Comparison of ENCODE assay signal across 8 cellular contexts in the genomic region with DNA sequence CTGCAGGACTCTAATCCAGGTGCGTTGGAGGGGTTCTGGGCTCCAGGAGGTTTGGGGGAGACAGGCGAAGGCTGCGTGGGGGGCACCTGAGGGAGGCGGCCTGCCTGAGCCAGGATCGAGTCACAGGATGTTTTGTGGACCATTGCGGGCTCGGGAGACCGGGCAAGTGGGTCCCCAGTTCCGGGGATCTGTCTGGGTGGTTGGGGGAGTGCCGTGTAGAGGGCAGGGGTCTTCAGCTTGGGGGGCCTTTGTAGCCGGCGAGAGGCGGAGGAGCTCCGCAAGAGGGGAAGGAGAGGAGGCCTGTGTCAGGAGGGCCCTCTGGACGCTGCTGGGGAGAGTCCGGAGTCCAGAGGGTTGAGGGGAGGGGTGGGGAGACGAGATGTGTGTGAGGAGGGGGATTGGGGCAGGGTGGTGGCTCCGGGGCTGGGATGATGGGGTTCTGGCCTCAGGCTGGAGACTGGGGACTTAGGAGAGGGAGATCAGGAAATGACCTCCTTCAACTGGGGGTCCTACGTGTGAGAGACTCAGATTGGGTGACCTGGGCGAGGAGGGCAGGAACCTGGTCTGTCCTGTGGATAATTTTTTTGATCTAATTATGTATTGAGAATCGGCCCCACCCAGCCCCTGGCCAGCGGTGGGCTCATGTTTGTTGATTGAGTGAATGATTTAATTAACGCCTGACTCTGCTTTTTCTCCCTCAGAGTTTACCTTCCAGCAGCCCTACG. TPM values are rescaled to one million over a fixed set of nuclear protein-coding genes. Genes with fewer than 3 reads are reported as not detected.
DNase-seq lines count a peak whose midpoint lies in the region; ATAC-seq and TF ChIP-seq lines count a peak whose summit lies in the region.

No MANE protein-coding gene starts in this region.

- H3K9me3 Mint-ChIP-seq in chondrocyte (ENCODE audit: low read depth) = no peaks in the 10 kb centered on the region
- H3K9me3 Mint-ChIP-seq in naive B cell = no peaks in the 10 kb centered on the region

- DNase-seq in AG10803 (ENCODE audit: low read depth) (no peak), chondrocyte (ENCODE audit: low spot score) (no peak), naive B cell (no peak), glomerular visceral epithelial cell (ENCODE audit: extremely low spot score) (no peak), epidermal melanocyte (ENCODE audit: insufficient read length, low spot score) (no peak), ecto neural progenitor cell (ENCODE audit: low spot score) (no peak)

- H3K27me3 ChIP-seq in HUES48 (ENCODE audit: control insufficient read depth, insufficient read depth, low read length) = peaks cover 16% of the 10 kb centered on the region

- 0 out of 2 replicates have a peak, but pooled peaks have one; percentile 1 for TF ChIP-seq CTCF in AG10803 (conservative IDR thresholded peaks at IDR 0.05; ENCODE audit: low read length)
- TF ChIP-seq CTCF in chondrocyte (IDR thresholded peaks at IDR 0.05) = no peak

- H3K4me1 Mint-ChIP-seq in chondrocyte (ENCODE audit: low read depth) = peaks cover 59% of the 10 kb centered on the region
- H3K4me1 Mint-ChIP-seq in naive B cell = peaks cover 16 to 29% (median 19%) of the 10 kb centered on the region in 3 donors

- peak overlapping the region; percentile 33; the same call in 1 of the 2 replicates for H3K9ac ChIP-seq in HUES48 (ENCODE audit: low read depth, low read length)

- no peak overlapping the region for H3K27ac ChIP-seq in HUES48 (ENCODE audit: low read depth, low read length)

- peak overlapping the region; percentile 97 for H3K4me3 ChIP-seq in AG10803 (ENCODE audit: low read length)
- peak overlapping the region; percentile 66 for H3K4me3 ChIP-seq in HUES48 (ENCODE audit: low read depth, low read length)

- no peak for ATAC-seq in naive B cell (ENCODE audit: low read depth in 2 of 2)
- no peak for ATAC-seq in HG03196 (IDR thresholded peaks at IDR 0.05; ENCODE audit: unreplicated experiment)

- H3K9me3 ChIP-seq in HUES48 (ENCODE audit: control insufficient read depth, insufficient read depth, low read length) = no peaks in the 10 kb centered on the region

- H3K27ac Mint-ChIP-seq in chondrocyte (ENCODE audit: unreplicated experiment) (peak overlapping the region; percentile 90), naive B cell (peak overlapping the region in 5 of 6 donors; percentile 27 to 85 (median 66))

- H3K27me3 Mint-ChIP-seq in chondrocyte (ENCODE audit: low read depth) (no peaks in the 10 kb centered on the region), naive B cell (no peaks in the 10 kb centered on the region)

- H3K4me1 ChIP-seq in HUES48 (ENCODE audit: control insufficient read depth, insufficient read depth, low read length) = peaks cover 49% of the 10 kb centered on the region

- peaks cover 15% of the 10 kb centered on the region for H3K36me3 ChIP-seq in HUES48 (ENCODE audit: control insufficient read depth, insufficient read depth, low read length)

- H3K36me3 Mint-ChIP-seq in chondrocyte (ENCODE audit: low read depth) = peaks cover 10% of the 10 kb centered on the region
- no peaks in the 10 kb centered on the region for H3K36me3 Mint-ChIP-seq in naive B cell

- peak overlapping the region; percentile 86 for H3K4me3 Mint-ChIP-seq in chondrocyte (ENCODE audit: unreplicated experiment)
- peak overlapping the region; percentile 66 to 82 (median 74) for H3K4me3 Mint-ChIP-seq in naive B cell

RNA-seq across cellular contexts. Expression of a gene that starts 0.5 kb away (rescaled TPM):
- total RNA-seq in chondrocyte = 4.9 to 15.1 TPM (median 6.1 TPM) in 3 replicates
- 1 to 10 TPM in 1 of 6 donors, under 1 TPM in 4, not detected in 1; 0.36 to 1.8 (median 0.73) TPM for polyA plus RNA-seq in naive B cell (ENCODE audit: low read depth in 6 of 6)

RNA-seq across cellular contexts. Expression of a gene that starts 47.1 kb away (rescaled TPM):
- 45.4 to 49.5 TPM (median 46.2 TPM) in 3 replicates for total RNA-seq in chondrocyte
- 100 to 1,000 TPM in 5 of 6 donors, 10 to 100 TPM in 1; 96.6 to 137 (median 122) TPM for polyA plus RNA-seq in naive B cell (ENCODE audit: low read depth in 6 of 6)
